Comparison of ENCODE assay signal across 10 cellular contexts in genomic region chr1:76764638-76765572, GRCh38.
DNase-seq lines count a peak whose midpoint lies in the region; ATAC-seq and TF ChIP-seq lines count a peak whose summit lies in the region.
"Had no signal": no experiment of that assay in that cellular context is flagged by ENCODE, and none has a peak within 500 bp of the region (broad histone marks: within the 10 kb centered on the region; RNA-seq: fewer than 3 reads in every experiment).

No MANE protein-coding gene starts in this region.

- H3K36me3 ChIP-seq in SJCRH30: no peaks in the 10 kb centered on the region
- no peaks in the 10 kb centered on the region for H3K36me3 ChIP-seq in upper lobe of left lung

- peak overlapping the region; percentile 38 for H3K27ac ChIP-seq in SJCRH30
- H3K27ac ChIP-seq in upper lobe of left lung: peak overlapping the region in 2 of 4 donors; percentile 2 to 14
- H3K27ac ChIP-seq: parathyroid adenoma had no signal

- no peaks in the 10 kb centered on the region for H3K9me3 ChIP-seq in SJCRH30 (replicated peaks)
- no peaks in the 10 kb centered on the region for H3K9me3 ChIP-seq in upper lobe of left lung

- no peak for TF ChIP-seq POLR2A in upper lobe of left lung (IDR thresholded peaks at IDR 0.05)

- WGBS in upper lobe of left lung, 2 donors: 47 to 48% methylated on average over 21 to 26 of the region's 27 CpGs

- H3K4me3 ChIP-seq in SJCRH30 (peak overlapping the region; percentile 55), upper lobe of left lung (peak overlapping the region; percentile 6 to 32 (median 24))

- no peak for TF ChIP-seq CTCF in upper lobe of left lung (IDR thresholded peaks at IDR 0.05)

- no peak for TF ChIP-seq EP300 in upper lobe of left lung (IDR thresholded peaks at IDR 0.05)

- DNase-seq in NCI-H1417 (lab: John Stamatoyannopoulos, UW) (peak; percentile 33 to 84 (median 58)), NCI-H1417 treated with DMSO at 0.1 percent for 48 hours (lab: John Stamatoyannopoulos, UW) (no peak), SJCRH30 (peak; percentile 65 to 73), left ventricle myocardium superior (no peak), upper lobe of left lung (peak; percentile 34 to 58), hippocampal formation (lab: John Stamatoyannopoulos, UW) (no peak)
- DNase-seq: activated T-cell treated with anti-CD3 and anti-CD28 coated beads, Interleukin-2, amount 50 U/mL, for 4 hours had no signal

- ATAC-seq in left ventricle myocardium superior (peak; percentile 82), upper lobe of left lung (ENCODE audit: low FRiP score in 2 of 2) (peak; percentile 48 to 56), HG03378 (IDR thresholded peaks at IDR 0.05; ENCODE audit: unreplicated experiment) (no peak), GM19463 (IDR thresholded peaks at IDR 0.05; ENCODE audit: unreplicated experiment) (no peak)
- ATAC-seq: activated T-cell treated with anti-CD3 and anti-CD28 coated beads, Interleukin-2, amount 50 U/mL, for 4 hours had no signal

- intact Hi-C loops in left ventricle myocardium superior (cut with micrococcal nuclease): no loop called here

- H3K4me1 ChIP-seq in SJCRH30 (peaks cover 7% of the 10 kb centered on the region), upper lobe of left lung (peaks cover 3 to 5% (median 4%) of the 10 kb centered on the region in 4 donors)
- H3K4me1 ChIP-seq: parathyroid adenoma had no signal

- no peaks in the 10 kb centered on the region for H3K27me3 ChIP-seq in SJCRH30
- H3K27me3 ChIP-seq in upper lobe of left lung: no peaks in the 10 kb centered on the region

Comparison
In these comparisons a context has a peak if more than half of its experiments do, and no peak if none do; other contexts are left out.
1. DNase-seq: peak in NCI-H1417 (3 of 3), SJCRH30 (2 of 2) and upper lobe of left lung (2 of 2); none in NCI-H1417 treated with DMSO at 0.1 percent for 48 hours (single experiment), left ventricle myocardium superior (single experiment) and hippocampal formation (0 of 2).
2. ATAC-seq: peak in left ventricle myocardium superior (single experiment) and upper lobe of left lung (2 of 2); none in HG03378 (single experiment) and GM19463 (single experiment).